In the genomic region with DNA sequence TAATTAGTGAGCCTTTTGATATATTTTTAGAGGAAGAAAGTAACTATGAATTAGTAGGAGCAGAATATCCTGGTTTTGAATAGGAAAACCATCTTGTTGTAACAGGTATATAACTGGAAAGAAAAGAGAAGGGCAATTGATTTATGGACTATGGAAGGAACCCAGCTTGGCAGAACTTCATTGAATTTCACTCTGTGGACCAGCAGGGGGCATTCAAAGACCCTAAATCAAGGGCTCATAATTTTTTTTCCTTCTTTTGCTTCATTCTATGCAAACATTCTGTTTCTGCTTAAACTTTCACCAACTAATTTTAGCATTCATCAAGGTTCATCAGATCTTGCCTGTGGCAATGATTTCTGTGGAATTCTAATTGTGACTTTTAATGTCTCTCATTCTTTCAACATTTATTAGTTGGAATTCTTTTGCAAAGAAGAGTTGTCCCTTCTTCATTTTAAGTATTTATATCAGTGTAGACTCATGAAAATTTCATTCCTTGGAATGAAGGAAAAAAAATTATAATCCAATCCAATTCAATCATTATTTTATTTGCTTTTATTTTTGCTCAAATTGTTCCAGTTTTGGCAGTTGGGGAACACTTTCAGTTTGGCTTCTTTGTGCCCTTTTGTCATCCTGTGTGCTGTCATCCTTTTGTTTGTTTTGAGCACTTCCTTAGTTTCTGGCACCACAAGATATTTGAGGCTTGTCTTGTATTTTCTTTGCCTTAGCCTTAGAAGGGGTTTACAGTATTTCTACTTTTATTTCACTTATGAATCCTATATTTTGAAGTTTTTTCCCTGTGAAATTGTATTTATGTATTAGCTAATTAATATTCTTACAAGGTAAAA, we compare ENCODE assay signal across 8 cellular contexts. TPM values are rescaled to one million over a fixed set of nuclear protein-coding genes. Genes with fewer than 3 reads are reported as not detected.
A peak's percentile ranks its signal among the peaks of the same experiment; 100 is the strongest.
DNase-seq lines count a peak whose midpoint lies in the region; ATAC-seq, FAIRE-seq and TF ChIP-seq lines count a peak whose summit lies in the region.

No MANE protein-coding gene starts in this region.

- intact Hi-C loops in psoas muscle (cut with DNase I): loop anchor here (2.0 to 10.0 kb wide), 4 partner anchors 175 to 733 kb away; no protein-coding TSS in a partner anchor

- peak; percentile 39 for ATAC-seq in GM21381 (IDR thresholded peaks at IDR 0.05; ENCODE audit: unreplicated experiment)
- ATAC-seq in activated CD8-positive, alpha-beta T cell treated with anti-CD3 and anti-CD28 coated beads, Interleukin-2, amount 10 ng/mL, durations not matched to agents 7 days and 5 days: peak; percentile 74
- ATAC-seq in psoas muscle: peak in 2 of 4 donors; percentile 68 to 75
- no peak for ATAC-seq in HG02840 (IDR thresholded peaks at IDR 0.05; ENCODE audit: low FRiP score, unreplicated experiment)

- H3K4me1 ChIP-seq in psoas muscle: peaks cover 10% of the 10 kb centered on the region

- H3K36me3 Mint-ChIP-seq in activated CD8-positive, alpha-beta T cell treated with anti-CD3 and anti-CD28 coated beads, Interleukin-2, amount 10 ng/mL, durations not matched to agents 7 days and 5 days (ENCODE audit: low read depth): peaks cover 23% of the 10 kb centered on the region

- peak overlapping the region; percentile 16 for H3K4me3 Mint-ChIP-seq in activated CD8-positive, alpha-beta T cell treated with anti-CD3 and anti-CD28 coated beads, Interleukin-2, amount 10 ng/mL, durations not matched to agents 7 days and 5 days

- H3K9me3 ChIP-seq in psoas muscle: peaks cover 3% of the 10 kb centered on the region

- H3K27ac Mint-ChIP-seq in activated CD8-positive, alpha-beta T cell treated with anti-CD3 and anti-CD28 coated beads, Interleukin-2, amount 10 ng/mL, durations not matched to agents 7 days and 5 days: peak overlapping the region; percentile 50

- H3K4me3 ChIP-seq in psoas muscle: no peak overlapping the region

- no peak for FAIRE-seq in D721Med (lab: Jason Lieb, UNC)

- no peak overlapping the region for H3K27ac ChIP-seq in psoas muscle

- CTCF ChIA-PET in activated CD8-positive, alpha-beta T cell treated with anti-CD3 and anti-CD28 coated beads, Interleukin-2, amount 10 ng/mL, durations not matched to agents 7 days and 5 days (lab: Charles Lee): interaction anchor here (0.6 to 8.9 kb wide), 20 partner anchors 8 to 727 kb away, joined by 3 to 230 read pairs (median 4); a partner anchor contains a TSS

- no peaks in the 10 kb centered on the region for H3K27me3 Mint-ChIP-seq in activated CD8-positive, alpha-beta T cell treated with anti-CD3 and anti-CD28 coated beads, Interleukin-2, amount 10 ng/mL, durations not matched to agents 7 days and 5 days (ENCODE audit: low read depth)

- DNase-seq in D721Med (ENCODE audit: insufficient read length, low spot score) (no peak), NCI-H2227 (lab: John Stamatoyannopoulos, UW; ENCODE audit: unreplicated experiment) (peak; percentile 43), globus pallidus (ENCODE audit: low spot score) (peak; percentile 48), psoas muscle (no peak), ecto neural progenitor cell (ENCODE audit: low spot score) (no peak)
- DNase-seq in activated CD8-positive, alpha-beta T cell treated with anti-CD3 and anti-CD28 coated beads, Interleukin-2, amount 10 ng/mL, durations not matched to agents 7 days and 5 days: peak; percentile 60

- no peaks in the 10 kb centered on the region for H3K27me3 ChIP-seq in psoas muscle (ENCODE audit: insufficient read depth in 3 of 3, low read length in 2 of 3)

- peaks cover 0 to 18% of the 10 kb centered on the region in 2 donors for H3K36me3 ChIP-seq in psoas muscle (ENCODE audit: insufficient read depth in 1 of 2, low read depth in 1 of 2)

- peaks cover 52% of the 10 kb centered on the region for H3K4me1 Mint-ChIP-seq in activated CD8-positive, alpha-beta T cell treated with anti-CD3 and anti-CD28 coated beads, Interleukin-2, amount 10 ng/mL, durations not matched to agents 7 days and 5 days (ENCODE audit: low read depth)

- no peaks in the 10 kb centered on the region for H3K9me3 Mint-ChIP-seq in activated CD8-positive, alpha-beta T cell treated with anti-CD3 and anti-CD28 coated beads, Interleukin-2, amount 10 ng/mL, durations not matched to agents 7 days and 5 days (ENCODE audit: insufficient read depth)

- POLR2A ChIA-PET in activated CD8-positive, alpha-beta T cell treated with anti-CD3 and anti-CD28 coated beads, Interleukin-2, amount 10 ng/mL, durations not matched to agents 7 days and 5 days (lab: Charles Lee): interaction anchor here (0.6 to 3.9 kb wide), 3 partner anchors 18 to 74 kb away, joined by 3 to 23 read pairs (median 3); a partner anchor contains a TSS

- TF ChIP-seq CTCF in D721Med (IDR thresholded peaks at IDR 0.05; ENCODE audit: insufficient read depth, missing control alignments): peak; percentile 65
- TF ChIP-seq CTCF in psoas muscle (IDR thresholded peaks at IDR 0.05): peak; percentile 66

RNA-seq across cellular contexts. Expression of a gene that starts 30.4 kb away (rescaled TPM):
- total RNA-seq in activated CD8-positive, alpha-beta T cell treated with anti-CD3 and anti-CD28 coated beads, Interleukin-2, amount 10 ng/mL, durations not matched to agents 7 days and 5 days: 10 to 100 TPM; 25.7 to 29.5 TPM
- total RNA-seq in psoas muscle: 10 to 100 TPM; 37.4 to 59.3 (median 45.6) TPM
- polyA plus RNA-seq in psoas muscle: 10 to 100 TPM; 10.8 to 67.7 (median 17.5) TPM

RNA-seq across cellular contexts. Expression of a gene that starts 39.9 kb away (rescaled TPM):
- total RNA-seq in activated CD8-positive, alpha-beta T cell treated with anti-CD3 and anti-CD28 coated beads, Interleukin-2, amount 10 ng/mL, durations not matched to agents 7 days and 5 days: 10 to 100 TPM; 45.3 to 48.1 TPM
- 10 to 100 TPM in 2 of 4 donors, 1 to 10 TPM in 2; 6.4 to 12.5 (median 9.8) TPM for total RNA-seq in psoas muscle
- 1 to 10 TPM; 3.0 to 8.8 (median 5.4) TPM for polyA plus RNA-seq in psoas muscle

Comparison
In these comparisons a context has a peak if more than half of its experiments do, and no peak if none do; other contexts are left out.
1. DNase-seq: peak in NCI-H2227 (single experiment), activated CD8-positive, alpha-beta T cell treated with anti-CD3 and anti-CD28 coated beads, Interleukin-2, amount 10 ng/mL, durations not matched to agents 7 days and 5 days (single experiment) and globus pallidus (single experiment); none in D721Med (single experiment), psoas muscle (0 of 2) and ecto neural progenitor cell (single experiment).